Comparison of ENCODE assay signal across 1 cellular context in the genomic region with DNA sequence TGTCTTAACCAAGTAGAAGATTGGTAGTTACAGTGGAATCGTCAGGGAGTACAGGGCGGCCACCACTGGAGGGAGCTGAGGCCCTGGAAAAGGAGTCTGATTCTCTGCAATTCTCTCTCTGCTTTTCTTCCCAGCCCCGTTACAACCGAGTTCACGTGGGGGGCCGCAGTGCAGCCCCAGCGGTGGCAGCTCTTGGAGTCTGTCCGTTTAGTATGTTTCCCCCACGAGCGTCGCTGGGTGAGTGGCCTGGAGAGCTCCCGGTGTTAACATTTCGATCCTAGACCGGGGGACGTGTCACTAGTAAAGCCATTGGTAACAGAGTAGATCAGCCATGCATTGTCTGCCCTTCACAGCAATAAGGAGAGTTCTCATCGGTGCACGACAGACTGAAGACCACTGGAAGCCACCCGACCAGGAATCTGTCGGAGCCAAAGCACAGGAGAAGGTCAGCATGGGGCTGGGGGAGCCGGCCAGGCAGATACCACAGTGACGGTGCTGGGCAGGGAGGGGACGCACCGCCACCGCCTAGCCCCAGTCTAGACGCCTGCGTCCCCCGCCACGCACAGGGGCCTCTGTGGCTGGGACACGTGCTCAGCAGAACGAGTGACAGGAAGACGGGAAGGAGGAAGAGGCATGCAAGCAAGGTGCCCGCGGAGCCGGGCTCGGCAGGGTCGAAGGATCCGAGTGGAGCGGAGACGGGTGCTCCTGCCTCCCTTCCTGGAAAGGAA.
TF ChIP-seq lines count a peak whose summit lies in the region.

No MANE protein-coding gene starts in this region.

TF ChIP-seq in HepG2, 621 proteins besides CTCF, POLR2A, EP300 and RAD21 (continued from another document and continues in another):
- TF ChIP-seq ZBTB33 (CRISPR knock-in tag; IDR thresholded peaks at IDR 0.05) (no peak), MZF1 (CRISPR knock-in tag; IDR thresholded peaks at IDR 0.05; ENCODE audit: borderline replicate concordance) (no peak), ZNF260 (CRISPR knock-in tag; IDR thresholded peaks at IDR 0.05; ENCODE audit: borderline replicate concordance, low read depth) (no peak), E2F5 (CRISPR knock-in tag; conservative IDR thresholded peaks at IDR 0.05) (no peak), ATF7 (IDR thresholded peaks at IDR 0.05) (no peak), ATF7 (CRISPR knock-in tag; IDR thresholded peaks at IDR 0.05) (no peak), KDM3A (CRISPR knock-in tag; IDR thresholded peaks at IDR 0.05; ENCODE audit: low read depth) (0 out of 2 replicates have a peak, but pooled peaks have one; percentile 38), MXD3 (CRISPR knock-in tag; IDR thresholded peaks at IDR 0.05) (0 out of 2 replicates have a peak, but pooled peaks have one; percentile 2), ZNF574 (CRISPR knock-in tag; IDR thresholded peaks at IDR 0.05) (peak; percentile 30; the same call in 1 of the 2 replicates), POLR2G (IDR thresholded peaks at IDR 0.05; ENCODE audit: low read depth, low read length) (peak; percentile 24), ADNP (CRISPR knock-in tag; IDR thresholded peaks at IDR 0.05) (no peak), ZNF883 (CRISPR knock-in tag; IDR thresholded peaks at IDR 0.05; ENCODE audit: not compliant biosample characterization) (no peak), ZNF790 (CRISPR knock-in tag; IDR thresholded peaks at IDR 0.05; ENCODE audit: borderline replicate concordance) (0 out of 2 replicates have a peak, but pooled peaks have one; percentile 45), EEA1 (CRISPR knock-in tag; IDR thresholded peaks at IDR 0.05; ENCODE audit: borderline replicate concordance) (no peak), SRSF4 (IDR thresholded peaks at IDR 0.05; ENCODE audit: low read depth, low read length, poor library complexity, severe bottlenecking) (no peak), TBP (CRISPR knock-in tag; IDR thresholded peaks at IDR 0.05) (no peak), HHEX (CRISPR knock-in tag; IDR thresholded peaks at IDR 0.05) (no peak), MAZ (IDR thresholded peaks at IDR 0.05; ENCODE audit: borderline replicate concordance, low read depth, low read length) (no peak), MAZ (CRISPR knock-in tag; IDR thresholded peaks at IDR 0.05; ENCODE audit: low read depth) (no peak), ZNF672 (CRISPR knock-in tag; IDR thresholded peaks at IDR 0.05) (0 out of 2 replicates have a peak, but pooled peaks have one; percentile 35), TEAD3 (CRISPR knock-in tag; optimal IDR thresholded peaks at IDR 0.05; ENCODE audit: borderline replicate concordance) (no peak), ZNF597 (CRISPR knock-in tag; IDR thresholded peaks at IDR 0.05) (no peak), RFX3 (CRISPR knock-in tag; IDR thresholded peaks at IDR 0.05) (no peak)
- TF ChIP-seq, protein P1, sequence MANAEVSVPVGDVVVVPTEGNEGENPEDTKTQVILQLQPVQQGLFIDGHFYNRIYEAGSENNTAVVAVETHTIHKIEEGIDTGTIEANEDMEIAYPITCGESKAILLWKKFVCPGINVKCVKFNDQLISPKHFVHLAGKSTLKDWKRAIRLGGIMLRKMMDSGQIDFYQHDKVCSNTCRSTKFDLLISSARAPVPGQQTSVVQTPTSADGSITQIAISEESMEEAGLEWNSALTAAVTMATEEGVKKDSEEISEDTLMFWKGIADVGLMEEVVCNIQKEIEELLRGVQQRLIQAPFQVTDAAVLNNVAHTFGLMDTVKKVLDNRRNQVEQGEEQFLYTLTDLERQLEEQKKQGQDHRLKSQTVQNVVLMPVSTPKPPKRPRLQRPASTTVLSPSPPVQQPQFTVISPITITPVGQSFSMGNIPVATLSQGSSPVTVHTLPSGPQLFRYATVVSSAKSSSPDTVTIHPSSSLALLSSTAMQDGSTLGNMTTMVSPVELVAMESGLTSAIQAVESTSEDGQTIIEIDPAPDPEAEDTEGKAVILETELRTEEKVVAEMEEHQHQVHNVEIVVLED (CRISPR knock-in tag; IDR thresholded peaks at IDR 0.05; ENCODE audit: borderline replicate concordance), result no peak
- TF ChIP-seq, protein P2, sequence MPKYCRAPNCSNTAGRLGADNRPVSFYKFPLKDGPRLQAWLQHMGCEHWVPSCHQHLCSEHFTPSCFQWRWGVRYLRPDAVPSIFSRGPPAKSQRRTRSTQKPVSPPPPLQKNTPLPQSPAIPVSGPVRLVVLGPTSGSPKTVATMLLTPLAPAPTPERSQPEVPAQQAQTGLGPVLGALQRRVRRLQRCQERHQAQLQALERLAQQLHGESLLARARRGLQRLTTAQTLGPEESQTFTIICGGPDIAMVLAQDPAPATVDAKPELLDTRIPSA (CRISPR knock-in tag; IDR thresholded peaks at IDR 0.05; ENCODE audit: borderline replicate concordance), result no peak
- TF ChIP-seq, protein P3, sequence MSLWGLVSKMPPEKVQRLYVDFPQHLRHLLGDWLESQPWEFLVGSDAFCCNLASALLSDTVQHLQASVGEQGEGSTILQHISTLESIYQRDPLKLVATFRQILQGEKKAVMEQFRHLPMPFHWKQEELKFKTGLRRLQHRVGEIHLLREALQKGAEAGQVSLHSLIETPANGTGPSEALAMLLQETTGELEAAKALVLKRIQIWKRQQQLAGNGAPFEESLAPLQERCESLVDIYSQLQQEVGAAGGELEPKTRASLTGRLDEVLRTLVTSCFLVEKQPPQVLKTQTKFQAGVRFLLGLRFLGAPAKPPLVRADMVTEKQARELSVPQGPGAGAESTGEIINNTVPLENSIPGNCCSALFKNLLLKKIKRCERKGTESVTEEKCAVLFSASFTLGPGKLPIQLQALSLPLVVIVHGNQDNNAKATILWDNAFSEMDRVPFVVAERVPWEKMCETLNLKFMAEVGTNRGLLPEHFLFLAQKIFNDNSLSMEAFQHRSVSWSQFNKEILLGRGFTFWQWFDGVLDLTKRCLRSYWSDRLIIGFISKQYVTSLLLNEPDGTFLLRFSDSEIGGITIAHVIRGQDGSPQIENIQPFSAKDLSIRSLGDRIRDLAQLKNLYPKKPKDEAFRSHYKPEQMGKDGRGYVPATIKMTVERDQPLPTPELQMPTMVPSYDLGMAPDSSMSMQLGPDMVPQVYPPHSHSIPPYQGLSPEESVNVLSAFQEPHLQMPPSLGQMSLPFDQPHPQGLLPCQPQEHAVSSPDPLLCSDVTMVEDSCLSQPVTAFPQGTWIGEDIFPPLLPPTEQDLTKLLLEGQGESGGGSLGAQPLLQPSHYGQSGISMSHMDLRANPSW (CRISPR knock-in tag; IDR thresholded peaks at IDR 0.05; ENCODE audit: borderline replicate concordance), result no peak
- TF ChIP-seq, protein P4, sequence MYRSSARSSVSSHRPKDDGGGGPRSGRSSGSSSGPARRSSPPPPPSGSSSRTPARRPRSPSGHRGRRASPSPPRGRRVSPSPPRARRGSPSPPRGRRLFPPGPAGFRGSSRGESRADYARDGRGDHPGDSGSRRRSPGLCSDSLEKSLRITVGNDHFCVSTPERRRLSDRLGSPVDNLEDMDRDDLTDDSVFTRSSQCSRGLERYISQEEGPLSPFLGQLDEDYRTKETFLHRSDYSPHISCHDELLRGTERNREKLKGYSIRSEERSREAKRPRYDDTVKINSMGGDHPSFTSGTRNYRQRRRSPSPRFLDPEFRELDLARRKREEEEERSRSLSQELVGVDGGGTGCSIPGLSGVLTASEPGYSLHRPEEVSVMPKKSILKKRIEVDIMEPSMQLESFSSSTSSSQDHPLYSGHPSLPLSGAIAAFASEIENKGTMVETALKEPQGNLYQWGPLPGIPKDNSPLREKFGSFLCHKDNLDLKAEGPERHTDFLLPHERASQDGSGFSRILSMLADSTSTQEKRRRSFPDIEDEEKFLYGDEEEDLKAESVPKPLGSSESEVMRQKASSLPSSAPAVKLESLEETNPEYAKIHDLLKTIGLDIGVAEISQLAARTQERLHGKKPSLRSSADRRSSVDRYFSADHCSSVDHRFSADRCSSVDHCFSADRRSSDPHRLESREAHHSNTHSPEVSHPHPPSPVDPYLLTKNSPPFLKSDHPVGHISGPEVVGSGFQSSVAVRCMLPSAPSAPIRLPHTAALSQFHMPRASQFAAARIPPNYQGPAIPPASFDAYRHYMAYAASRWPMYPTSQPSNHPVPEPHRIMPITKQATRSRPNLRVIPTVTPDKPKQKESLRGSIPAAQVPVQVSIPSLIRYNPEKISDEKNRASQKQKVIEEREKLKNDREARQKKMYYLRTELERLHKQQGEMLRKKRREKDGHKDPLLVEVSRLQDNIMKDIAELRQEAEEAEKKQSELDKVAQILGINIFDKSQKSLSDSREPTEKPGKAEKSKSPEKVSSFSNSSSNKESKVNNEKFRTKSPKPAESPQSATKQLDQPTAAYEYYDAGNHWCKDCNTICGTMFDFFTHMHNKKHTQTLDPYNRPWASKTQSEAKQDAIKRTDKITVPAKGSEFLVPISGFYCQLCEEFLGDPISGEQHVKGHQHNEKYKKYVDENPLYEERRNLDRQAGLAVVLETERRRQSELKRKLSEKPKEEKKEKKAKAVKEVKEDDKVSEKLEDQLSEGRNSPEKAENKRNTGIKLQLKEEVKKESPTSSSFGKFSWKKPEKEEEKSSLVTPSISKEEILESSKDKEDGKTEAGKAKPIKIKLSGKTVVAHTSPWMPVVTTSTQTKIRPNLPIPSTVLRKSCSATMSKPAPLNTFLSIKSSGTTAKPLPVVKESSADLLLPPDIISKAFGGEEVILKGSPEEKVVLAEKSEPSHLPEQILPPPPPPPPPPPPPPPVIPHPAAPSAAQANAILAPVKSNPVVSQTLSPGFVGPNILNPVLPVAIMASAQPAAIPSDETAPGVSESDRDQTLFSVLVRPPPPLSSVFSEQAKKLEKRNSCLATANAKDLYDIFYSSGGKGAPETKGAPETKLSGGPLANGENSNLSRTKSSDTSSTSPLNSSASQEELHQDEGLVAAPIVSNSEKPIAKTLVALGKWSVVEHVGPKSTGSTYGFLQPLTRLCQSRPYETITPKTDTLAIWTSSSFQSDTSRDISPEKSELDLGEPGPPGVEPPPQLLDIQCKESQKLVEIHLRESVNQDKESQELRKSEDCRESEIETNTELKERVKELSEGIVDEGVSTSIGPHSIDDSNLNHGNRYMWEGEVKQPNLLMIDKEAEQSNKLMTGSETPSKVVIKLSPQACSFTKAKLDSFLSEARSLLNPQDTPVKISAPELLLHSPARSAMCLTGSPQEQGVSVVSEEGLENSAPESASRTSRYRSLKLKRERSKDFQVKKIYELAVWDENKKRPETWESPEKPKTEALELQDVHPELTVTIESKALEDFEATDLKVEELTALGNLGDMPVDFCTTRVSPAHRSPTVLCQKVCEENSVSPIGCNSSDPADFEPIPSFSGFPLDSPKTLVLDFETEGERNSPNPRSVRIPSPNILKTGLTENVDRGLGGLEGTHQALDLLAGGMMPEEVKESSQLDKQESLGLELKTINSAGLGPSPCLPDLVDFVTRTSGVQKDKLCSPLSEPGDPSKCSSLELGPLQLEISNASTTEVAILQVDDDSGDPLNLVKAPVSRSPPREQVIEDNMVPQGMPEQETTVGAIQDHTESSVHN (CRISPR knock-in tag; IDR thresholded peaks at IDR 0.05), result no peak
- TF ChIP-seq, protein P5, sequence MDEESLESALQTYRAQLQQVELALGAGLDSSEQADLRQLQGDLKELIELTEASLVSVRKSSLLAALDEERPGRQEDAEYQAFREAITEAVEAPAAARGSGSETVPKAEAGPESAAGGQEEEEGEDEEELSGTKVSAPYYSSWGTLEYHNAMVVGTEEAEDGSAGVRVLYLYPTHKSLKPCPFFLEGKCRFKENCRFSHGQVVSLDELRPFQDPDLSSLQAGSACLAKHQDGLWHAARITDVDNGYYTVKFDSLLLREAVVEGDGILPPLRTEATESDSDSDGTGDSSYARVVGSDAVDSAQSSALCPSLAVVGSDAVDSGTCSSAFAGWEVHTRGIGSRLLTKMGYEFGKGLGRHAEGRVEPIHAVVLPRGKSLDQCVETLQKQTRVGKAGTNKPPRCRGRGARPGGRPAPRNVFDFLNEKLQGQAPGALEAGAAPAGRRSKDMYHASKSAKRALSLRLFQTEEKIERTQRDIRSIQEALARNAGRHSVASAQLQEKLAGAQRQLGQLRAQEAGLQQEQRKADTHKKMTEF (CRISPR knock-in tag; IDR thresholded peaks at IDR 0.05), result no peak
